ENCODE assay signal across 14 cellular contexts in the genomic region with DNA sequence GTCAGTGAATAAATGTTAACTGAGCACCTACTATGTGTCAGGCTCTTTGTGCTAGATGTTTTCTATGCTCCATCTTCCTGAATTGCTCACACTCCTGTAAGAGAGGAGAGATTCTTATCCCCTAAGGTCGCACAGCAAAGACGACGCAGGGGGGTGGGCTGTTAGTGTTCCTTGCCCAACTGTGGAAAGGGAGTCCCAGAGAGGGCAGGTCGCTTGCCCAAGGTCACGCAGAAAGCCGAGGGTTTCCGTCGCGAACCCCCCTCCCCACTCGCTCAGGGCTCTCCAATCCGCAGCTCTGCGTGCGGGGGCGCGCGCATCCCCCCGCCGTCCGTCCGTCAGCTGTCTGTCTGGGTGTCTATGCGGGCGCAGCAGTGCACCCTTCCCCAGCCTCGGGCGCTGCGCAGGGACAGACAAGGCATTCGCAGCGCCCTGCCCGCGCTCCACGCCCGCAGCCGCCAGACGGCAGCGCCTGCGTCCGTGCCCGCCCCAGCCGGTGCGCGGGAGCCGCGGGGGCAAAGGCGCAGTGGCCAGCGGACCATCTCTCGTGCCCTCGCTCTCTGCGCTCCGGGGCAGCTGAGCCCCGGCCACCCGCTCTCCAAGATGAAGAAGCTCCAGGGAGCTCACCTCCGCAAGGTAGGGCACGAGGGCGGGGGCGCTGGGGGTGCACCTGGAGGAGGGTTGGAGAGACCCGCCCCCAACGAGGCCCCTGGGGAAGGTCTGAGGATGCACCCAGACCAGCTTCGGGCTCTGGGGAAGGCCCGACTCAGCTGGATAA. TPM values are rescaled to one million over a fixed set of nuclear protein-coding genes. Genes with fewer than 3 reads are reported as not detected.
DNase-seq lines count a peak whose midpoint lies in the region; ATAC-seq and TF ChIP-seq lines count a peak whose summit lies in the region.
"Had no signal": no experiment of that assay in that cellular context is flagged by ENCODE, and none has a peak within 500 bp of the region (broad histone marks: within the 10 kb centered on the region; RNA-seq: fewer than 3 reads in every experiment).

TSS of gene SLC6A7 (plus strand) at position 335 of the 775 bp plus-strand sequence. CDS start at position 601, 266 bp downstream.

- H3K4me1 ChIP-seq in right atrium auricular region (peaks cover 0 to 8% of the 10 kb centered on the region in 2 donors), colonic mucosa (peaks cover 14% of the 10 kb centered on the region), mesenchymal stem cell (ENCODE audit: control insufficient read depth, insufficient read depth, low read depth, low read length) (peaks cover 11% of the 10 kb centered on the region), thoracic aorta (ENCODE audit: control insufficient read depth in 1 of 2, low read depth in 2 of 2) (peaks cover 0 to 9% of the 10 kb centered on the region in 2 donors)

- H3K27ac ChIP-seq in right atrium auricular region, result no peak within 1 kb of the TSS
- no peak within 1 kb of the TSS for H3K27ac ChIP-seq in colonic mucosa
- H3K27ac ChIP-seq in mesenchymal stem cell (ENCODE audit: low read length, poor library complexity, severe bottlenecking), result no peak within 1 kb of the TSS
- H3K27ac ChIP-seq in thoracic aorta, result no peak within 1 kb of the TSS
- H3K27ac ChIP-seq: ovary had no signal

- H3K9me3 ChIP-seq in right atrium auricular region, result no peaks in the 10 kb centered on the region
- H3K9me3 ChIP-seq in colonic mucosa, result no peaks in the 10 kb centered on the region
- no peaks in the 10 kb centered on the region for H3K9me3 ChIP-seq in mesenchymal stem cell (ENCODE audit: control insufficient read depth, low read length)
- no peaks in the 10 kb centered on the region for H3K9me3 ChIP-seq in thoracic aorta
- H3K9me3 ChIP-seq: ovary had no signal

- no peak within 1 kb of the TSS for H2BK5ac ChIP-seq in mesenchymal stem cell (ENCODE audit: low read depth, low read length, poor library complexity, severe bottlenecking)

- H3K23ac ChIP-seq in mesenchymal stem cell (ENCODE audit: low read length in 2 of 2), result no peak within 1 kb of the TSS

- intact Hi-C loops in left cardiac atrium (cut with DNase I), result no loop called here
- intact Hi-C loops in colonic mucosa (cut with DNase I), result no loop called here

- no peak within 1 kb of the TSS for H2BK120ac ChIP-seq in mesenchymal stem cell (ENCODE audit: low read depth, low read length)

- no peaks in the 10 kb centered on the region for H3K36me3 ChIP-seq in right atrium auricular region
- no peaks in the 10 kb centered on the region for H3K36me3 ChIP-seq in colonic mucosa
- no peaks in the 10 kb centered on the region for H3K36me3 ChIP-seq in mesenchymal stem cell (ENCODE audit: control insufficient read depth in 1 of 2, insufficient read depth in 2 of 2, low read depth in 1 of 2, low read length in 2 of 2)
- H3K36me3 ChIP-seq in thoracic aorta, result no peaks in the 10 kb centered on the region
- H3K36me3 ChIP-seq: ovary had no signal

- H3K79me1 ChIP-seq in mesenchymal stem cell (replicated peaks; ENCODE audit: low read length, poor library complexity, severe bottlenecking), result no peaks in the 10 kb centered on the region

- ATAC-seq in left cardiac atrium (peak; percentile 30 to 36), thoracic aorta (ENCODE audit: insufficient number of reproducible peaks, low FRiP score, low read depth) (no peak)
- ATAC-seq: T-helper 17 cell had no signal

- TF ChIP-seq CTCF in right atrium auricular region (IDR thresholded peaks at IDR 0.05), result no peak
- TF ChIP-seq CTCF in colonic mucosa (IDR thresholded peaks at IDR 0.05), result no peak
- TF ChIP-seq CTCF in thoracic aorta (IDR thresholded peaks at IDR 0.05), result no peak

- H4K91ac ChIP-seq in mesenchymal stem cell (ENCODE audit: low read length), result no peak within 1 kb of the TSS

- 3% methylated on average over 55 of the region's 58 CpGs for WGBS in mesenchymal stem cell

- no peak within 1 kb of the TSS for H4K8ac ChIP-seq in mesenchymal stem cell (ENCODE audit: low read length)

- H2AK5ac ChIP-seq in mesenchymal stem cell (ENCODE audit: low read length, severe bottlenecking), result no peak within 1 kb of the TSS

- H3K4ac ChIP-seq in mesenchymal stem cell (ENCODE audit: low read depth in 1 of 2, low read length in 2 of 2), result no peak within 1 kb of the TSS

- DNase-seq in left cardiac atrium (no peak), right atrium auricular region (ENCODE audit: low spot score) (no peak), colonic mucosa (no peak), mesenchymal stem cell (no peak), thoracic aorta (ENCODE audit: low spot score) (no peak), activated T-cell treated with anti-CD3 and anti-CD28 coated beads for 4 hours (no peak), GDM1 (lab: John Stamatoyannopoulos, UW) (no peak), T-helper 1 cell (no peak)
- DNase-seq: activated naive CD8-positive, alpha-beta T cell treated with anti-CD3 and anti-CD28 coated beads, Interleukin-2, amount 10 ng/mL, durations not matched to agents 7 days and 5 days; cortex of kidney; NCI-H226; T-helper 17 cell had no signal

- H3K27me3 ChIP-seq in right atrium auricular region (no peaks in the 10 kb centered on the region), colonic mucosa (peaks cover 6% of the 10 kb centered on the region), mesenchymal stem cell (ENCODE audit: control insufficient read depth in 1 of 2, insufficient read depth in 1 of 2, low read length in 2 of 2) (peaks cover 55 to 61% of the 10 kb centered on the region in 2 experiments), thoracic aorta (replicated peaks; ENCODE audit: insufficient read depth) (no peaks in the 10 kb centered on the region)
- H3K27me3 ChIP-seq: ovary had no signal

- no peak within 1 kb of the TSS for H2BK12ac ChIP-seq in mesenchymal stem cell (ENCODE audit: low read length in 2 of 2)

- H3K14ac ChIP-seq in mesenchymal stem cell (ENCODE audit: low read length in 2 of 2), result peak within 1 kb of the TSS in 1 of 2 experiments; percentile 36

- H2BK15ac ChIP-seq in mesenchymal stem cell (ENCODE audit: low read depth, poor library complexity, severe bottlenecking), result no peak within 1 kb of the TSS

- peak within 1 kb of the TSS in 1 of 2 donors; percentile 55 for H3K9ac ChIP-seq in colonic mucosa (ENCODE audit: low read depth in 2 of 2, low read length in 2 of 2)
- H3K9ac ChIP-seq in mesenchymal stem cell (ENCODE audit: low read length), result no peak within 1 kb of the TSS

- H3K4me2 ChIP-seq in mesenchymal stem cell (ENCODE audit: low read length, poor library complexity, severe bottlenecking), result peak within 1 kb of the TSS; percentile 45

- no peak within 1 kb of the TSS for H3K18ac ChIP-seq in mesenchymal stem cell (ENCODE audit: low read depth in 1 of 2, low read length in 2 of 2)

- H3K4me3 ChIP-seq in right atrium auricular region, result peak within 1 kb of the TSS in 1 of 2 donors; percentile 26
- peak within 1 kb of the TSS; percentile 19 for H3K4me3 ChIP-seq in colonic mucosa
- H3K4me3 ChIP-seq in mesenchymal stem cell (ENCODE audit: insufficient read depth in 1 of 2, low read depth in 1 of 2, low read length in 2 of 2), result peak within 1 kb of the TSS in 1 of 2 experiments; percentile 58
- H3K4me3 ChIP-seq in thoracic aorta, result peak within 1 kb of the TSS; percentile 52
- H3K4me3 ChIP-seq: ovary had no signal

- H2AFZ ChIP-seq in mesenchymal stem cell (ENCODE audit: low read depth, low read length), result no peak within 1 kb of the TSS

RNA-seq across cellular contexts. Expression of gene SLC6A7, which starts in this region (rescaled TPM):
- not detected for total RNA-seq in left cardiac atrium
- total RNA-seq in right atrium auricular region, result not detected
- total RNA-seq in colonic mucosa, result 10 to 100 TPM in 1 of 2 donors, 1 to 10 TPM in 1; 5.0 to 24.9 TPM
- polyA plus RNA-seq in mesenchymal stem cell (2013, experiment 1 of 2), result not detected
- polyA plus RNA-seq in mesenchymal stem cell (2013, experiment 2 of 2), result not detected
- total RNA-seq in thoracic aorta, result not detected
- total RNA-seq: activated naive CD8-positive, alpha-beta T cell treated with anti-CD3 and anti-CD28 coated beads, Interleukin-2, amount 10 ng/mL, durations not matched to agents 7 days and 5 days; ovary; T-helper 17 cell had no signal
- polyA plus RNA-seq: IgD-negative memory B cell had no signal

Comparison
In these comparisons a context has a peak if more than half of its experiments do, and no peak if none do; other contexts are left out.
1. RNA of gene SLC6A7 (total RNA-seq): 5.0 to 24.9 TPM in colonic mucosa; not detected in thoracic aorta, not detected in left cardiac atrium and not detected in right atrium auricular region; every median in the first group is over 4 times any median in the second.
2. Peak in ATAC-seq in left cardiac atrium; RNA of the gene not detected or under 1 TPM.